Comparison of ENCODE assay signal across 1 cellular context in genomic region chr18:62189208-62189607, GRCh38.
TF ChIP-seq lines count a peak whose summit lies in the region.

No MANE protein-coding gene starts in this region.

TF ChIP-seq in SK-N-SH, 30 proteins besides CTCF, POLR2A, EP300 and RAD21 (continued from another document):
- TF ChIP-seq IRF3 (IDR thresholded peaks at IDR 0.05; ENCODE audit: low read depth, low read length), result no peak
- no peak for TF ChIP-seq RXRA (IDR thresholded peaks at IDR 0.05; ENCODE audit: borderline replicate concordance, low read depth)
- TF ChIP-seq FOXM1 (IDR thresholded peaks at IDR 0.05; ENCODE audit: low read depth), result no peak
TF ChIP-seq in SK-N-SH: peak in this region for 0.
